21 cellular contexts compared by ENCODE assay signal in the genomic region with DNA sequence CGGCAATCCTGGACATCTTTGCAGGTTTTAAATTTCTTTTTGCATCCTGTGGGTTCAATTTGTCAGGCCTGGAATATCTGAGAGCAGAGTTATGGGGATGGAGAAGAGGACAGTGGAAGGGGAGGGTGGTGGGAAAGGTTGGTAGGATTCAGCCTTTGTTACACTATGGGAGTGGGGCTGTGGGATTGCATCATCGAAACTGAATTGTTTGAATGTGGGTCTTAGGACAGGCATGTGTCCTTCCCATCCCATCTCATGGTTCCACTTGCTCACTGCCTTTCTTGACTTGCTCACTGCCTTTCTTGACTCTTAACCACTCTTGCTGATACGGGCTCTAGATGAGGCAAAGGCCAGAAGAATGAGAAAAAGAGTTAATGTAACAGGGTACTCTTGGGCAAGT. TPM values are rescaled to one million over a fixed set of nuclear protein-coding genes. Genes with fewer than 3 reads are reported as not detected.
"Had no signal": no experiment of that assay in that cellular context is flagged by ENCODE, and none has a peak within 500 bp of the region (broad histone marks: within the 10 kb centered on the region; RNA-seq: fewer than 3 reads in every experiment).

No MANE protein-coding gene starts in this region.

- H3K9me3 ChIP-seq: breast epithelium, heart right ventricle, psoas muscle, upper lobe of right lung had no signal

- DNase-seq: activated CD4-positive, alpha-beta T cell treated with anti-CD3 and anti-CD28 coated beads for 36 hours; activated CD4-positive, alpha-beta T cell treated with anti-CD3 and anti-CD28 coated beads, Interleukin-2, amount 50 U/mL, for 48 hours; activated naive CD4-positive, alpha-beta T cell; activated T-cell treated with anti-CD3 and anti-CD28 coated beads, Interleukin-2, amount 50 U/mL, for 1 hour; effector CD4-positive, alpha-beta T cell; heart right ventricle; mesendoderm; naive thymus-derived CD8-positive, alpha-beta T cell; occipital lobe; psoas muscle; right cardiac atrium; stimulated activated CD4-positive, alpha-beta T cell treated with anti-CD3 and anti-CD28 coated beads, Interleukin-15, amount 100 ng/mL, for 24 hours; stimulated activated CD4-positive, alpha-beta T cell treated with anti-CD3 and anti-CD28 coated beads, Interleukin-2, amount 100 ng/mL, for 48 hours; stimulated activated naive CD8-positive, alpha-beta T cell treated with anti-CD3 and anti-CD28 coated beads, Interleukin-15, amount 100 ng/mL, for 72 hours; upper lobe of right lung had no signal

- H3K27me3 ChIP-seq: breast epithelium, heart right ventricle, upper lobe of right lung had no signal

- H3K4me3 ChIP-seq: breast epithelium, heart right ventricle, psoas muscle, SK-N-MC, upper lobe of right lung had no signal

- H3K4me1 ChIP-seq: psoas muscle had no signal

- ATAC-seq: activated CD4-positive, alpha-beta T cell treated with anti-CD3 and anti-CD28 coated beads for 36 hours; activated T-helper 17 cell treated with anti-CD3 and anti-CD28 coated beads, Interleukin-2, amount 50 U/mL, for 72 hours; esophagus mucosa; heart right ventricle; naive thymus-derived CD8-positive, alpha-beta T cell; psoas muscle; right cardiac atrium; stimulated activated naive CD8-positive, alpha-beta T cell treated with anti-CD3 and anti-CD28 coated beads, Interleukin-15, amount 100 ng/mL, for 72 hours; upper lobe of right lung had no signal

- FAIRE-seq: small intestine, TTC549 had no signal

- H3K27ac ChIP-seq: psoas muscle, SK-N-MC had no signal

- H3K36me3 ChIP-seq: breast epithelium, upper lobe of right lung had no signal

RNA-seq across cellular contexts. Expression of gene IGFBP2, which starts 12.9 kb away (rescaled TPM):
- total RNA-seq: naive thymus-derived CD8-positive, alpha-beta T cell had no signal

RNA-seq across cellular contexts. Expression of gene IGFBP5, which starts 49.2 kb away (rescaled TPM):
- total RNA-seq: activated CD4-positive, alpha-beta T cell treated with anti-CD3 and anti-CD28 coated beads for 36 hours; activated T-helper 17 cell treated with anti-CD3 and anti-CD28 coated beads, Interleukin-2, amount 50 U/mL, for 72 hours; naive thymus-derived CD8-positive, alpha-beta T cell had no signal
- polyA plus RNA-seq: naive thymus-derived CD8-positive, alpha-beta T cell had no signal
